9 cellular contexts compared by ENCODE assay signal in genomic region chr3:45267097-45267496, GRCh38.
"Had no signal": no experiment of that assay in that cellular context is flagged by ENCODE, and none has a peak within 500 bp of the region (broad histone marks: within the 10 kb centered on the region; RNA-seq: fewer than 3 reads in every experiment).

No MANE protein-coding gene starts in this region.

- H3K4me3 Mint-ChIP-seq: HFFc6, IgD-negative memory B cell had no signal

- FAIRE-seq: HepG2 had no signal

- H3K36me3 ChIP-seq: HAP-1 had no signal

- H3K27ac Mint-ChIP-seq: HFFc6, IgD-negative memory B cell had no signal

- ATAC-seq: HCT116, HepG2 had no signal

- H3K9me3 Mint-ChIP-seq: HFFc6, IgD-negative memory B cell had no signal

- DNase-seq: GOT3, H7, HFFc6, KG1 had no signal

- H3K4me3 ChIP-seq: HAP-1 had no signal

- H3K9me3 ChIP-seq: HAP-1 had no signal

- H3K36me3 Mint-ChIP-seq: IgD-negative memory B cell had no signal

- H3K27ac ChIP-seq: HL-60 had no signal

- H3K4me1 ChIP-seq: HAP-1 had no signal
